In genomic region chr9:114779352-114779845, GRCh38 we compare ENCODE assay signal across 1 cellular context.
TF ChIP-seq lines count a peak whose summit lies in the region.

No MANE protein-coding gene starts in this region.

TF ChIP-seq in HEK293, 187 proteins besides CTCF, POLR2A, EP300 and RAD21 (continued from another document and continues in another):
- no peak for TF ChIP-seq ZNF449 (tag by site-specific recombination; IDR thresholded peaks at IDR 0.05)
- no peak for TF ChIP-seq ZNF768 (tag by site-specific recombination; IDR thresholded peaks at IDR 0.05)
- TF ChIP-seq ZNF776 (tag by site-specific recombination; IDR thresholded peaks at IDR 0.05; ENCODE audit: borderline replicate concordance) = no peak
- TF ChIP-seq GLIS2 (tag by site-specific recombination; IDR thresholded peaks at IDR 0.05) = no peak
- TF ChIP-seq ZNF184 (tag by site-specific recombination; IDR thresholded peaks at IDR 0.05) = 0 out of 2 replicates have a peak, but pooled peaks have one; percentile 51
- TF ChIP-seq ZNF785 (tag by site-specific recombination; IDR thresholded peaks at IDR 0.05) = no peak
- no peak for TF ChIP-seq BCL11B (tag by site-specific recombination; IDR thresholded peaks at IDR 0.05; ENCODE audit: low read depth)
- TF ChIP-seq PBX3 (CRISPR knock-in tag; IDR thresholded peaks at IDR 0.05) = no peak
- TF ChIP-seq IKZF3 (tag by site-specific recombination; IDR thresholded peaks at IDR 0.05) = no peak
- TF ChIP-seq ZNF501 (tag by site-specific recombination; IDR thresholded peaks at IDR 0.05) = peak; percentile 57; the same call in 1 of the 2 replicates
- no peak for TF ChIP-seq ZNF580 (tag by site-specific recombination; IDR thresholded peaks at IDR 0.05)
- TF ChIP-seq ZNF660 (tag by site-specific recombination; IDR thresholded peaks at IDR 0.05) = peak; percentile 75; the same call in 1 of the 2 replicates
- peak; percentile 61; the same call in 1 of the 2 replicates for TF ChIP-seq ZNF629 (tag by site-specific recombination; IDR thresholded peaks at IDR 0.05)
- no peak for TF ChIP-seq OVOL3 (tag by site-specific recombination; IDR thresholded peaks at IDR 0.05)
- peak; percentile 42 for TF ChIP-seq FEZF1 (tag by site-specific recombination; IDR thresholded peaks at IDR 0.05)
- peak; percentile 53; the same call in 1 of the 2 replicates for TF ChIP-seq ZBTB48 (tag by site-specific recombination; IDR thresholded peaks at IDR 0.05)
- no peak for TF ChIP-seq ZNF707 (tag by site-specific recombination; IDR thresholded peaks at IDR 0.05)
- peak; percentile 79 for TF ChIP-seq ZNF600 (tag by site-specific recombination; IDR thresholded peaks at IDR 0.05)
- TF ChIP-seq OSR2 (tag by site-specific recombination; IDR thresholded peaks at IDR 0.05) = peak; percentile 42; the same call in 1 of the 2 replicates
- peak; percentile 86 for TF ChIP-seq ZNF843 (tag by site-specific recombination; IDR thresholded peaks at IDR 0.05)
- 0 out of 2 replicates have a peak, but pooled peaks have one; percentile 28 for TF ChIP-seq ZBTB17 (tag by site-specific recombination; IDR thresholded peaks at IDR 0.05)
- TF ChIP-seq INSM2 (tag by site-specific recombination; IDR thresholded peaks at IDR 0.05) = peak; percentile 63; the same call in 1 of the 2 replicates
- no peak for TF ChIP-seq ZNF16 (tag by site-specific recombination; IDR thresholded peaks at IDR 0.05; ENCODE audit: low read depth)
- no peak for TF ChIP-seq ZNF513 (tag by site-specific recombination; IDR thresholded peaks at IDR 0.05)
- TF ChIP-seq ZBTB21 (tag by site-specific recombination; IDR thresholded peaks at IDR 0.05) = peak; percentile 58
- no peak for TF ChIP-seq ZNF837 (tag by site-specific recombination; IDR thresholded peaks at IDR 0.05)
- TF ChIP-seq ZNF211 (tag by site-specific recombination; IDR thresholded peaks at IDR 0.05; ENCODE audit: low read depth) = no peak
- peak; percentile 34 for TF ChIP-seq ZNF398 (tag by site-specific recombination; IDR thresholded peaks at IDR 0.05)
- TF ChIP-seq ZNF518A (tag by site-specific recombination; conservative IDR thresholded peaks at IDR 0.05; ENCODE audit: low read depth) = no peak
- no peak for TF ChIP-seq ZSCAN18 (tag by site-specific recombination; IDR thresholded peaks at IDR 0.05)
- no peak for TF ChIP-seq ZSCAN23 (tag by site-specific recombination; IDR thresholded peaks at IDR 0.05)
- 0 out of 2 replicates have a peak, but pooled peaks have one; percentile 47 for TF ChIP-seq ZEB2 (tag by site-specific recombination; IDR thresholded peaks at IDR 0.05)
- no peak for TF ChIP-seq ZNF561 (tag by site-specific recombination; IDR thresholded peaks at IDR 0.05; ENCODE audit: borderline replicate concordance)
- peak; percentile 60; the same call in 1 of the 2 replicates for TF ChIP-seq ZNF664 (tag by site-specific recombination; IDR thresholded peaks at IDR 0.05)
- TF ChIP-seq ZNF510 (tag by site-specific recombination; IDR thresholded peaks at IDR 0.05; ENCODE audit: insufficient replicate concordance) = no peak
- no peak for TF ChIP-seq ZNF394 (tag by site-specific recombination; IDR thresholded peaks at IDR 0.05; ENCODE audit: borderline replicate concordance)
- peak; percentile 63 for TF ChIP-seq ZXDB (tag by site-specific recombination; IDR thresholded peaks at IDR 0.05)
- peak; percentile 40; the same call in 1 of the 2 replicates for TF ChIP-seq PRDM6 (tag by site-specific recombination; IDR thresholded peaks at IDR 0.05)
- no peak for TF ChIP-seq ZNF548 (tag by site-specific recombination; IDR thresholded peaks at IDR 0.05)
- peak; percentile 82 for TF ChIP-seq BCL6B (tag by site-specific recombination; IDR thresholded peaks at IDR 0.05)
- TF ChIP-seq AEBP2 (tag by site-specific recombination; IDR thresholded peaks at IDR 0.05; ENCODE audit: borderline replicate concordance) = no peak
- no peak for TF ChIP-seq ZNF169 (tag by site-specific recombination; IDR thresholded peaks at IDR 0.05)
- no peak for TF ChIP-seq ZNF623 (tag by site-specific recombination; IDR thresholded peaks at IDR 0.05)
